8 cellular contexts compared by ENCODE assay signal in the genomic region with DNA sequence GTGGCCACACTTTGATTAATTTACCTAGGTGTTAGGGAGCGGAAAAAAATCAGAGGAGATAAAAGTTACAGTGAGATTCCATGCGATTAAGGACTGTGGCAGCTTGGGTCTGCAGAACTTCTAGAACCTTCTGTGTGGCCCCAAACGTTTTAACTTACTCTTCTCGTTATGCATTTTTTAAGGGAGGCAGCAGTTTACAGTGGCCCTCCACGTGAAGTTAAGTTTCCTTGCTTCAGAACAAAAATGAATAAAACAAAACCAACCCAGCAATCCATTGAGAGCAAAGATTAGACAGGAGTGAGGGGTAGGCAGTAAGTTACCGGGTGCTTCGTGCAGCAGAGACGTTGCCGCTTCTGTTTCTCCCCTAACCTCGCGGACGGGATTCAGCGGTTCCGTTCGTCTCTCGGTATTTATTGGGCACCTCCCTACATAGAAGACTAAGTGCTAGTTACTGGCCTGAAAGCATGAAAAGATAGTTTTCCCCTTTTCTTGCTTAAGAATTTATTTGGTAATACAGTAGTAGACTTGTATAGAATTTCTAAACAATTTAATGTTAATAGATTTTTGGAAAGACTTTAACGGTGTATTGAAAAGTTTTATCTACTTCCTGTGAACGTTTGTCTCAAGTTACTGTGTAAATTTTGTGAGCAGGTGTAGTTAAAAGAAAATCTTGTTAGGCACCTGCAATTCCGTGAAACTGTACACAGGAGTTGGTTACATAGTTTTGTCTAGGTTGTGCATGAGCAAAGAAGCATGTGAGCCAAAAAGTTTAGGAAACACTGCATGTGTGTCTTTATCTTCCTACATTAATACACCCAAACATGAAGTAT. TPM values are rescaled to one million over a fixed set of nuclear protein-coding genes. Genes with fewer than 3 reads are reported as not detected.
DNase-seq lines count a peak whose midpoint lies in the region; ATAC-seq lines count a peak whose summit lies in the region.

No MANE protein-coding gene starts in this region.

- ATAC-seq in GM18511 (IDR thresholded peaks at IDR 0.05; ENCODE audit: unreplicated experiment) (peak; percentile 19), HG03469 (IDR thresholded peaks at IDR 0.05; ENCODE audit: unreplicated experiment) (no peak), HG03095 (IDR thresholded peaks at IDR 0.05; ENCODE audit: unreplicated experiment) (no peak)

- peak overlapping the region; percentile 79 for H3K27ac ChIP-seq in ACC112 (ENCODE audit: low read depth, low read length)

- peak overlapping the region; percentile 90 for H3K27ac Mint-ChIP-seq in activated T-helper 2 cell treated with anti-CD3 and anti-CD28 coated beads, Interferon-gamma antibody, Interleukin-2, Interleukin-4, amounts not matched to agents 10 μg/mL and 5 μg/mL and 100 μg/mL, durations not matched to agents 14 hours and 24 hours and 36 hours

- no peaks in the 10 kb centered on the region for H3K9me3 Mint-ChIP-seq in activated T-helper 2 cell treated with anti-CD3 and anti-CD28 coated beads, Interferon-gamma antibody, Interleukin-2, Interleukin-4, amounts not matched to agents 10 μg/mL and 5 μg/mL and 100 μg/mL, durations not matched to agents 14 hours and 24 hours and 36 hours

- peak overlapping the region; percentile 83 for H3K4me3 ChIP-seq in ACC112 (ENCODE audit: low read depth, low read length)

- peaks cover under 1% of the 10 kb centered on the region; the same call in 1 of the 2 replicates for H3K36me3 ChIP-seq in ACC112 (ENCODE audit: insufficient read depth, low read length)

- peaks cover 35% of the 10 kb centered on the region for H3K4me1 ChIP-seq in ACC112 (ENCODE audit: control insufficient read depth, insufficient read depth, low read length, unreplicated experiment)

- peaks cover 32% of the 10 kb centered on the region for H3K4me1 Mint-ChIP-seq in activated T-helper 2 cell treated with anti-CD3 and anti-CD28 coated beads, Interferon-gamma antibody, Interleukin-2, Interleukin-4, amounts not matched to agents 10 μg/mL and 5 μg/mL and 100 μg/mL, durations not matched to agents 14 hours and 24 hours and 36 hours (ENCODE audit: low read depth)

- H3K27me3 Mint-ChIP-seq in activated T-helper 2 cell treated with anti-CD3 and anti-CD28 coated beads, Interferon-gamma antibody, Interleukin-2, Interleukin-4, amounts not matched to agents 10 μg/mL and 5 μg/mL and 100 μg/mL, durations not matched to agents 14 hours and 24 hours and 36 hours (ENCODE audit: low read depth), result no peaks in the 10 kb centered on the region

- H3K79me2 ChIP-seq in ACC112 (ENCODE audit: control insufficient read depth, insufficient read depth, low read length, unreplicated experiment), result peaks cover 57% of the 10 kb centered on the region

- intact Hi-C loops in activated T-helper 2 cell treated with anti-CD3 and anti-CD28 coated beads, Interferon-gamma antibody, Interleukin-2, Interleukin-4, amounts not matched to agents 10 μg/mL and 5 μg/mL and 100 μg/mL, durations not matched to agents 14 hours and 24 hours and 36 hours (cut with micrococcal nuclease), result loop anchor here (2.0 to 10.0 kb wide), 2 partner anchors 34 to 218 kb away; partner anchors contain the start of gene BEND6
- intact Hi-C loops in head of caudate nucleus (cut with DNase I), result loop anchor here (5.0 to 10.0 kb wide), 3 partner anchors 49 to 142 kb away; partner anchors contain the start of genes KIAA1586, PRIM2 and RAB23

- peak overlapping the region; percentile 97 for H3K4me3 Mint-ChIP-seq in activated T-helper 2 cell treated with anti-CD3 and anti-CD28 coated beads, Interferon-gamma antibody, Interleukin-2, Interleukin-4, amounts not matched to agents 10 μg/mL and 5 μg/mL and 100 μg/mL, durations not matched to agents 14 hours and 24 hours and 36 hours (ENCODE audit: low read depth)

- H3K36me3 Mint-ChIP-seq in activated T-helper 2 cell treated with anti-CD3 and anti-CD28 coated beads, Interferon-gamma antibody, Interleukin-2, Interleukin-4, amounts not matched to agents 10 μg/mL and 5 μg/mL and 100 μg/mL, durations not matched to agents 14 hours and 24 hours and 36 hours (ENCODE audit: low read depth), result peaks cover 23% of the 10 kb centered on the region

- DNase-seq in NCI-H82 treated with DMSO at 0.1 percent for 48 hours (lab: John Stamatoyannopoulos, UW; ENCODE audit: unreplicated experiment) (peak; percentile 33), head of caudate nucleus (peak in 25 of 42 donors; percentile 5 to 51 (median 23)), pons (ENCODE audit: low spot score) (peak; percentile 47)
- DNase-seq in activated T-helper 2 cell treated with anti-CD3 and anti-CD28 coated beads, Interferon-gamma antibody, Interleukin-2, Interleukin-4, amounts not matched to agents 10 μg/mL and 5 μg/mL and 100 μg/mL, durations not matched to agents 14 hours and 24 hours and 36 hours (ENCODE audit: low spot score), result no peak

- no peak overlapping the region for H2AFZ ChIP-seq in ACC112 (ENCODE audit: low read length, unreplicated experiment)

- H3K27me3 ChIP-seq in ACC112 (ENCODE audit: insufficient read depth, low read length), result no peaks in the 10 kb centered on the region

RNA-seq across cellular contexts. Expression of gene BAG2, which starts 1.1 kb away (rescaled TPM):
- 13.6 and 14.3 TPM in 2 replicates for total RNA-seq in activated T-helper 2 cell treated with anti-CD3 and anti-CD28 coated beads, Interferon-gamma antibody, Interleukin-2, Interleukin-4, amounts not matched to agents 10 μg/mL and 5 μg/mL and 100 μg/mL, durations not matched to agents 14 hours and 24 hours and 36 hours

RNA-seq across cellular contexts. Expression of gene RAB23, which starts 48.8 kb away (rescaled TPM):
- total RNA-seq in activated T-helper 2 cell treated with anti-CD3 and anti-CD28 coated beads, Interferon-gamma antibody, Interleukin-2, Interleukin-4, amounts not matched to agents 10 μg/mL and 5 μg/mL and 100 μg/mL, durations not matched to agents 14 hours and 24 hours and 36 hours, result 4.8 and 5.1 TPM in 2 replicates
